In the genomic region with DNA sequence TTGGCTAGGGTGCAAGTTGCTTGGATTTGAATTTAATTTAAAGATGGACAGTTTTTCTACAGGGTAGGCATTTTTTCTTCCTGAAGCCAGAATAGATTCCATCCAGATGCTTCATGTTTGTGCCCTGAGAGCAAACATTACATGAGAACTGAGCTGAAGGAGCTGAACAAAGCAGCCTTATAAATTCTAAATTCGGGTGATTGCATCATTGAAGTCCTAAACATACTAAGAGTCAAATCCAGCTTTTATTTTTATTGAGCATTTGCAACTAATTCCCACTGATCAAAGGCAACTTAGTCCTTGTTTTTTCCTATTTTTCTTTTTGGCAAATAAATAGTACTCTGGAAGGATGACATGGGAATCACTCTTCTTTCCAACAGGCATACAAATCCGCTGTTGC, we compare ENCODE assay signal across 29 cellular contexts.
A peak's percentile ranks its signal among the peaks of the same experiment; 100 is the strongest.
DNase-seq lines count a peak whose midpoint lies in the region; ATAC-seq and TF ChIP-seq lines count a peak whose summit lies in the region.
"Had no signal": no experiment of that assay in that cellular context is flagged by ENCODE, and none has a peak within 500 bp of the region (broad histone marks: within the 10 kb centered on the region; RNA-seq: fewer than 3 reads in every experiment).

No MANE protein-coding gene starts in this region.

- H4K20me1 ChIP-seq in GM23248 (ENCODE audit: insufficient read depth), result no peaks in the 10 kb centered on the region

- no peak overlapping the region for H3K9ac ChIP-seq in GM23248

- H3K4me2 ChIP-seq in GM23248 (ENCODE audit: unreplicated experiment), result no peak overlapping the region

- intact Hi-C loops in ovary (cut with DNase I), result no loop called here

- H3K36me3 ChIP-seq in GM23248 (ENCODE audit: low read depth), result no peaks in the 10 kb centered on the region
- H3K36me3 ChIP-seq in ovary, result no peaks in the 10 kb centered on the region
- H3K36me3 ChIP-seq: tibial artery had no signal

- DNase-seq in AG09309 (ENCODE audit: low read depth) (peak; percentile 70), GM23248 (peak; percentile 70), epithelial cell of esophagus (ENCODE audit: low read depth) (peak; percentile 7), iris pigment epithelial cell (ENCODE audit: low read depth) (peak; percentile 13), NCI-H82 treated with DMSO at 0.1 percent for 48 hours (lab: John Stamatoyannopoulos, UW; ENCODE audit: unreplicated experiment) (no peak), ovary (no peak), NCI-H1694 (lab: John Stamatoyannopoulos, UW) (no peak)
- DNase-seq: activated CD4-positive, alpha-beta T cell treated with anti-CD3 and anti-CD28 coated beads, Interleukin-2, amount 10 ng/mL, durations not matched to agents 24 days and 14 days; activated naive CD8-positive, alpha-beta T cell treated with anti-CD3 and anti-CD28 coated beads, Interleukin-2, amount 50 U/mL, for 24 hours; activated T-cell treated with anti-CD3 and anti-CD28 coated beads, Interleukin-2, amount 50 U/mL, for 4 hours; body of pancreas; Calu3; DMS79 treated with DMSO at 0.1 percent for 48 hours; effector memory CD4-positive, alpha-beta T cell; GOT3; kidney; natural killer cell; NCI-H1092 treated with DMSO at 0.1 percent for 48 hours; NCI-H187 treated with DMSO at 0.1 percent for 48 hours; NCI-H2171 treated with DMSO at 0.1 percent for 48 hours; NCI-H510A treated with DMSO at 0.1 percent for 48 hours; NK-92 treated with Interleukin-12 subunit alpha and Interleukin-12 subunit beta, amount 100 ng/mL, for 24 hours; occipital lobe; PC-3; small intestine; tibial artery had no signal

- peak overlapping the region; percentile 51 for H2AFZ ChIP-seq in GM23248

- ATAC-seq in HG03378 (IDR thresholded peaks at IDR 0.05; ENCODE audit: unreplicated experiment), result no peak
- ATAC-seq: activated naive CD8-positive, alpha-beta T cell treated with anti-CD3 and anti-CD28 coated beads, Interleukin-2, amount 50 U/mL, for 24 hours; activated T-cell treated with anti-CD3 and anti-CD28 coated beads, Interleukin-2, amount 50 U/mL, for 4 hours; body of pancreas; GM12878; natural killer cell; PC-3; Right ventricle myocardium inferior had no signal

- H3K4me1 ChIP-seq in GM23248 (ENCODE audit: insufficient read depth), result peaks cover 10% of the 10 kb centered on the region
- H3K4me1 ChIP-seq in ovary (ENCODE audit: insufficient read depth), result no peaks in the 10 kb centered on the region
- H3K4me1 ChIP-seq: body of pancreas, tibial artery had no signal

- TF ChIP-seq CTCF in AG09309 (IDR thresholded peaks at IDR 0.05; ENCODE audit: control insufficient read depth, insufficient read depth, low read depth, low read length, missing control alignments), result no peak
- no peak for TF ChIP-seq CTCF in epithelial cell of esophagus (IDR thresholded peaks at IDR 0.05; ENCODE audit: insufficient read depth, low read depth, low read length, missing control alignments)
- no peak for TF ChIP-seq CTCF in ovary (IDR thresholded peaks at IDR 0.05)

- H3F3A ChIP-seq in GM23248 (ENCODE audit: insufficient read depth), result peaks cover 5% of the 10 kb centered on the region; the same call in 1 of the 2 replicates

- H3K27me3 ChIP-seq in GM23248 (replicated peaks; ENCODE audit: insufficient read depth) (no peaks in the 10 kb centered on the region), ovary (no peaks in the 10 kb centered on the region)
- H3K27me3 ChIP-seq: body of pancreas, tibial artery had no signal

- no peak for TF ChIP-seq EP300 in ovary (IDR thresholded peaks at IDR 0.05)

- no peak for TF ChIP-seq POLR2A in ovary (IDR thresholded peaks at IDR 0.05)

- H3K9me2 ChIP-seq in GM23248 (ENCODE audit: insufficient read depth), result no peaks in the 10 kb centered on the region

- H3K4me3 ChIP-seq in AG09309 (ENCODE audit: control insufficient read depth, low read depth, low read length), result no peak overlapping the region
- H3K4me3 ChIP-seq in GM23248, result 0 out of 2 replicates have a peak overlapping the region, but pooled peaks have one; percentile 21
- no peak overlapping the region for H3K4me3 ChIP-seq in epithelial cell of esophagus (ENCODE audit: low read length)
- no peak overlapping the region for H3K4me3 ChIP-seq in ovary
- H3K4me3 ChIP-seq: body of pancreas, GM12878, tibial artery had no signal

- H3K79me2 ChIP-seq in GM23248 (ENCODE audit: insufficient read depth), result no peaks in the 10 kb centered on the region

- H3K9me3 ChIP-seq in GM23248 (ENCODE audit: low read depth) (no peaks in the 10 kb centered on the region), ovary (no peaks in the 10 kb centered on the region)
- H3K9me3 ChIP-seq: body of pancreas, tibial artery had no signal

- in situ Hi-C loops in GM23248 (cut with MboI), result no loop called here

- 23 to 26% methylated on average over 2 of the region's 2 CpGs for WGBS in GM23248 (ENCODE audit: low coverage in 1 of 2, low lambda C conversion rate in 2 of 2, missing lambda C conversion rate in 2 of 2), 2 experiments
- 56 to 70% (median 67%) methylated on average over 2 of the region's 2 CpGs for whole genome bisulfite sequencing in ovary, 3 donors

- H3K27ac ChIP-seq in GM23248, result peak overlapping the region; percentile 13; the same call in 1 of the 2 replicates
- no peak overlapping the region for H3K27ac ChIP-seq in ovary
- H3K27ac ChIP-seq: body of pancreas, tibial artery had no signal

Comparison
In these comparisons a context has a peak if more than half of its experiments do, and no peak if none do; other contexts are left out.
1. DNase-seq: peak in AG09309 (single experiment), GM23248 (single experiment), epithelial cell of esophagus (single experiment) and iris pigment epithelial cell (single experiment); none in NCI-H82 treated with DMSO at 0.1 percent for 48 hours (single experiment), ovary (0 of 5) and NCI-H1694 (single experiment).